Comparison of ENCODE assay signal across 1 cellular context in the genomic region with DNA sequence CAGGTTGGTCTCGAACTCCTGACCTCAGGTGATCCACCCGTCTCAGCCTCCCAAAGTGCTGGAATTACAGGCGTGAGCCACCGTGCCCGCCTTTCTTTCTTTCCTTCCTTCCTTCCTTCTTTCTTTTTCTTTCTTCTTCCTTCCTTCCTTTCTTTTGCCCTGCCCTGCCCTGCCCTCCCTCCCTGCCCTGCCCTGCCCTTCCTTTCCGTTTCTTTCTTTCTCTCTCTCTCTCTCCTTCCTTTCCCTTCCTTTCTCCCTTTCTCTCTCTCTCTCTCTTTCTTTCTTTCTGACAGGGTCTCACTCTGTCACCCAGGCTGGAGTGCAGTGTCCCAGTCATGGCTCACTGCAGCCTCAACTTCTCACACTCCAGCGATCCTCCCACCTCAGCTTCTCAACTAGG.
TF ChIP-seq lines count a peak whose summit lies in the region.

No MANE protein-coding gene starts in this region.

TF ChIP-seq in HEK293, 187 proteins besides CTCF, POLR2A, EP300 and RAD21 (continued from another document):
- TF ChIP-seq, protein P1, sequence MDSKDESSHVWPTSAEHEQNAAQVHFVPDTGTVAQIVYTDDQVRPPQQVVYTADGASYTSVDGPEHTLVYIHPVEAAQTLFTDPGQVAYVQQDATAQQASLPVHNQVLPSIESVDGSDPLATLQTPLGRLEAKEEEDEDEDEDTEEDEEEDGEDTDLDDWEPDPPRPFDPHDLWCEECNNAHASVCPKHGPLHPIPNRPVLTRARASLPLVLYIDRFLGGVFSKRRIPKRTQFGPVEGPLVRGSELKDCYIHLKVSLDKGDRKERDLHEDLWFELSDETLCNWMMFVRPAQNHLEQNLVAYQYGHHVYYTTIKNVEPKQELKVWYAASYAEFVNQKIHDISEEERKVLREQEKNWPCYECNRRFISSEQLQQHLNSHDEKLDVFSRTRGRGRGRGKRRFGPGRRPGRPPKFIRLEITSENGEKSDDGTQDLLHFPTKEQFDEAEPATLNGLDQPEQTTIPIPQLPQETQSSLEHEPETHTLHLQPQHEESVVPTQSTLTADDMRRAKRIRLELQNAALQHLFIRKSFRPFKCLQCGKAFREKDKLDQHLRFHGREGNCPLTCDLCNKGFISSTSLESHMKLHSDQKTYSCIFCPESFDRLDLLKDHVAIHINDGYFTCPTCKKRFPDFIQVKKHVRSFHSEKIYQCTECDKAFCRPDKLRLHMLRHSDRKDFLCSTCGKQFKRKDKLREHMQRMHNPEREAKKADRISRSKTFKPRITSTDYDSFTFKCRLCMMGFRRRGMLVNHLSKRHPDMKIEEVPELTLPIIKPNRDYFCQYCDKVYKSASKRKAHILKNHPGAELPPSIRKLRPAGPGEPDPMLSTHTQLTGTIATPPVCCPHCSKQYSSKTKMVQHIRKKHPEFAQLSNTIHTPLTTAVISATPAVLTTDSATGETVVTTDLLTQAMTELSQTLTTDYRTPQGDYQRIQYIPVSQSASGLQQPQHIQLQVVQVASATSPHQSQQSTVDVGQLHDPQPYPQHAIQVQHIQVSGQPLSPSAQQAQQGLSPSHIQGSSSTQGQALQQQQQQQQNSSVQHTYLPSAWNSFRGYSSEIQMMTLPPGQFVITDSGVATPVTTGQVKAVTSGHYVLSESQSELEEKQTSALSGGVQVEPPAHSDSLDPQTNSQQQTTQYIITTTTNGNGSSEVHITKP (tag by site-specific recombination; IDR thresholded peaks at IDR 0.05): no peak
- TF ChIP-seq ZNF157 (tag by site-specific recombination; IDR thresholded peaks at IDR 0.05) (no peak), PRDM1 (tag by site-specific recombination; IDR thresholded peaks at IDR 0.05) (peak; percentile 82), ZNF175 (tag by site-specific recombination; IDR thresholded peaks at IDR 0.05) (no peak), ZNF48 (tag by site-specific recombination; IDR thresholded peaks at IDR 0.05) (no peak)
- TF ChIP-seq, protein P2, sequence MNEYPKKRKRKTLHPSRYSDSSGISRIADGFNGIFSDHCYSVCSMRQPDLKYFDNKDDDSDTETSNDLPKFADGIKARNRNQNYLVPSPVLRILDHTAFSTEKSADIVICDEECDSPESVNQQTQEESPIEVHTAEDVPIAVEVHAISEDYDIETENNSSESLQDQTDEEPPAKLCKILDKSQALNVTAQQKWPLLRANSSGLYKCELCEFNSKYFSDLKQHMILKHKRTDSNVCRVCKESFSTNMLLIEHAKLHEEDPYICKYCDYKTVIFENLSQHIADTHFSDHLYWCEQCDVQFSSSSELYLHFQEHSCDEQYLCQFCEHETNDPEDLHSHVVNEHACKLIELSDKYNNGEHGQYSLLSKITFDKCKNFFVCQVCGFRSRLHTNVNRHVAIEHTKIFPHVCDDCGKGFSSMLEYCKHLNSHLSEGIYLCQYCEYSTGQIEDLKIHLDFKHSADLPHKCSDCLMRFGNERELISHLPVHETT (tag by site-specific recombination; IDR thresholded peaks at IDR 0.05): no peak
